Comparison of ENCODE assay signal across 1 cellular context in genomic region chr9:16681659-16681990, GRCh38.
TF ChIP-seq lines count a peak whose summit lies in the region.

No MANE protein-coding gene starts in this region.

TF ChIP-seq in SK-N-SH, 30 proteins besides CTCF, POLR2A, EP300 and RAD21 (continued from another document):
- no peak for TF ChIP-seq GABPA (IDR thresholded peaks at IDR 0.05; ENCODE audit: low read depth)
- TF ChIP-seq CHD2 (IDR thresholded peaks at IDR 0.05; ENCODE audit: low read length, partially characterized antibody) = no peak
- TF ChIP-seq YY1 (IDR thresholded peaks at IDR 0.05; ENCODE audit: low read depth) = no peak
- TF ChIP-seq JUND (IDR thresholded peaks at IDR 0.05) = no peak
- TF ChIP-seq ZBTB33 (IDR thresholded peaks at IDR 0.05; ENCODE audit: borderline replicate concordance, low read depth) = no peak
- TF ChIP-seq RCOR1 (IDR thresholded peaks at IDR 0.05; ENCODE audit: low read length) = no peak
